26 cellular contexts compared by ENCODE assay signal in genomic region chr19:17314007-17314589, GRCh38.
"Had no signal": no experiment of that assay in that cellular context is flagged by ENCODE, and none has a peak within 500 bp of the region (broad histone marks: within the 10 kb centered on the region; RNA-seq: fewer than 3 reads in every experiment).

No MANE protein-coding gene starts in this region.

- H3K27me3 ChIP-seq: ascending aorta, Peyer's patch had no signal

- ATAC-seq: activated CD8-positive, alpha-beta memory T cell treated with anti-CD3 and anti-CD28 coated beads, Interleukin-2, amount 10 ng/mL, durations not matched to agents 7 days and 5 days; activated naive CD4-positive, alpha-beta T cell treated with anti-CD3 and anti-CD28 coated beads, Interleukin-2, amount 50 U/mL, for 72 hours; activated naive CD8-positive, alpha-beta T cell treated with anti-CD3 and anti-CD28 coated beads, Interleukin-2, amount 50 U/mL, for 24 hours; T-helper 17 cell; WTC11 had no signal

- H3K9me3 Mint-ChIP-seq: activated naive CD4-positive, alpha-beta T cell treated with anti-CD3 and anti-CD28 coated beads, Interleukin-2, amount 50 U/mL, for 72 hours; activated naive CD8-positive, alpha-beta T cell treated with anti-CD3 and anti-CD28 coated beads, Interleukin-2, amount 50 U/mL, for 24 hours; activated T-cell treated with anti-CD3 and anti-CD28 coated beads, Interleukin-2, amount 50 U/mL, for 24 hours; activated T-helper 1 cell treated with anti-CD3 and anti-CD28 coated beads, Interleukin-12 subunit alpha, Interleukin-12 subunit beta, Interleukin-2, Interleukin-4 antibody, amounts not matched to agents 30 ng/mL and 10 ng/mL and 1 ng/mL, durations not matched to agents 14 hours and 24 hours and 36 hours; brain; central memory CD8-positive, alpha-beta T cell; WTC11 had no signal

- H3K27ac Mint-ChIP-seq: activated CD8-positive, alpha-beta memory T cell treated with anti-CD3 and anti-CD28 coated beads, Interleukin-2, amount 10 ng/mL, durations not matched to agents 7 days and 5 days; activated naive CD4-positive, alpha-beta T cell treated with anti-CD3 and anti-CD28 coated beads, Interleukin-2, amount 50 U/mL, for 72 hours; activated naive CD8-positive, alpha-beta T cell treated with anti-CD3 and anti-CD28 coated beads, Interleukin-2, amount 50 U/mL, for 24 hours; activated T-cell treated with anti-CD3 and anti-CD28 coated beads, Interleukin-2, amount 50 U/mL, for 24 hours; activated T-helper 1 cell treated with anti-CD3 and anti-CD28 coated beads, Interleukin-12 subunit alpha, Interleukin-12 subunit beta, Interleukin-2, Interleukin-4 antibody, amounts not matched to agents 30 ng/mL and 10 ng/mL and 1 ng/mL, durations not matched to agents 14 hours and 24 hours and 36 hours; brain; T-helper 17 cell; WTC11 had no signal

- DNase-seq: activated CD4-positive, alpha-beta T cell treated with anti-CD3 and anti-CD28 coated beads for 48 hours; activated CD4-positive, alpha-beta T cell treated with anti-CD3 and anti-CD28 coated beads, Interleukin-2, amount 50 U/mL, for 48 hours; activated CD4-positive, CD25-positive, alpha-beta regulatory T cell treated with anti-CD3 and anti-CD28 coated beads, Interleukin-2, amount 50 U/mL, for 72 hours; activated CD8-positive, alpha-beta memory T cell treated with anti-CD3 and anti-CD28 coated beads, Interleukin-2, amount 10 ng/mL, durations not matched to agents 7 days and 5 days; activated effector memory CD4-positive, alpha-beta T cell treated with Interleukin-2 at 50 U/mL for 16 hours; activated naive CD4-positive, alpha-beta T cell treated with Interleukin-2 at 50 U/mL for 16 hours; activated naive CD8-positive, alpha-beta T cell treated with anti-CD3 and anti-CD28 coated beads, Interleukin-2, amount 50 U/mL, for 24 hours; activated T-cell treated with anti-CD3 and anti-CD28 coated beads, Interleukin-2, amount 50 U/mL, for 24 hours; amniotic stem cell; Kasumi-1; NCI-H1105 treated with DMSO at 0.1 percent for 48 hours; NCI-H1436 treated with DMSO at 0.1 percent for 48 hours; NCI-H187; NCI-H2081; NCI-H446; NCI-H524; SHP77 treated with DMSO at 0.1 percent for 48 hours; T-helper 17 cell; T-helper 9 cell had no signal

- H3K27me3 Mint-ChIP-seq: activated CD8-positive, alpha-beta memory T cell treated with anti-CD3 and anti-CD28 coated beads, Interleukin-2, amount 10 ng/mL, durations not matched to agents 7 days and 5 days; activated T-cell treated with anti-CD3 and anti-CD28 coated beads, Interleukin-2, amount 50 U/mL, for 24 hours; central memory CD8-positive, alpha-beta T cell; T-helper 17 cell had no signal

- H3K27ac ChIP-seq: ascending aorta, Peyer's patch had no signal

- H3K9me3 ChIP-seq: ascending aorta, Peyer's patch had no signal

- H3K4me3 Mint-ChIP-seq: activated CD8-positive, alpha-beta memory T cell treated with anti-CD3 and anti-CD28 coated beads, Interleukin-2, amount 10 ng/mL, durations not matched to agents 7 days and 5 days; activated naive CD8-positive, alpha-beta T cell treated with anti-CD3 and anti-CD28 coated beads, Interleukin-2, amount 50 U/mL, for 24 hours; activated T-cell treated with anti-CD3 and anti-CD28 coated beads, Interleukin-2, amount 50 U/mL, for 24 hours; activated T-helper 1 cell treated with anti-CD3 and anti-CD28 coated beads, Interleukin-12 subunit alpha, Interleukin-12 subunit beta, Interleukin-2, Interleukin-4 antibody, amounts not matched to agents 30 ng/mL and 10 ng/mL and 1 ng/mL, durations not matched to agents 14 hours and 24 hours and 36 hours; central memory CD8-positive, alpha-beta T cell; T-helper 17 cell; WTC11 had no signal

- H3K4me3 ChIP-seq: ascending aorta, Peyer's patch had no signal
